ENCODE assay signal across 8 cellular contexts in genomic region chr1:154791292-154792278, GRCh38.
DNase-seq lines count a peak whose midpoint lies in the region; ATAC-seq and TF ChIP-seq lines count a peak whose summit lies in the region.

No MANE protein-coding gene starts in this region.

- peak overlapping the region; percentile 92 to 95 for H3K27ac Mint-ChIP-seq in T-cell

- H3K4me3 Mint-ChIP-seq in T-cell: peak overlapping the region; percentile 58 to 70 (median 63)

- H3K27ac ChIP-seq in suprapubic skin: no peak overlapping the region

- CTCF ChIA-PET in T-cell (lab: Charles Lee): interaction anchor here (0.6 to 1.5 kb wide), 28 partner anchors 10 to 1635 kb away, joined by 3 to 14 read pairs (median 4); partner anchors contain the start of genes ADAM15 (in 1 of the 2), PBXIP1 (in 1 of the 2) and S100A6 (in 1 of the 2)

- no peaks in the 10 kb centered on the region for H3K9me3 Mint-ChIP-seq in T-cell

- 43% methylated on average over 16 of the region's 16 CpGs for WGBS in suprapubic skin

- H3K9me3 ChIP-seq in suprapubic skin: no peaks in the 10 kb centered on the region

- TF ChIP-seq POLR2A in suprapubic skin (IDR thresholded peaks at IDR 0.05): no peak

- ATAC-seq in GM19463 (IDR thresholded peaks at IDR 0.05; ENCODE audit: unreplicated experiment): peak; percentile 88
- peak; percentile 98 to 99 (median 98) for ATAC-seq in T-cell (replicated peaks in 1 of 4)

- H3K27me3 Mint-ChIP-seq in T-cell: peaks cover 0 to 4% of the 10 kb centered on the region in 2 donors

- TF ChIP-seq EP300 in suprapubic skin (IDR thresholded peaks at IDR 0.05): no peak

- no peaks in the 10 kb centered on the region for H3K36me3 Mint-ChIP-seq in T-cell

- no peak for TF ChIP-seq CTCF in suprapubic skin (IDR thresholded peaks at IDR 0.05)

- DNase-seq in COLO829 (ENCODE audit: low spot score) (peak; percentile 82), HK-2 (ENCODE audit: unreplicated experiment) (peak; percentile 10), T-cell (peak; percentile 63 to 92 (median 84)), suprapubic skin (ENCODE audit: low spot score in 2 of 2) (no peak), globus pallidus (ENCODE audit: low spot score) (no peak)
- DNase-seq in activated naive CD8-positive, alpha-beta T cell treated with anti-CD3 and anti-CD28 coated beads, Interleukin-2, amount 50 U/mL, for 16 hours (ENCODE audit: low read depth, low spot score): peak; percentile 53
- DNase-seq in stimulated activated CD4-positive, alpha-beta T cell treated with anti-CD3 and anti-CD28 coated beads, Interleukin-12 subunit alpha, Interleukin-12 subunit beta, amount 100 ng/mL, for 4 hours: peak; percentile 65

- peaks cover 14% of the 10 kb centered on the region for H3K4me1 ChIP-seq in suprapubic skin

- no peak overlapping the region for H3K4me3 ChIP-seq in suprapubic skin

- peaks cover 6% of the 10 kb centered on the region for H3K27me3 ChIP-seq in suprapubic skin

- POLR2A ChIA-PET in T-cell (lab: Charles Lee): interaction anchor here (0.6 to 1.0 kb wide), 12 partner anchors 9 to 1187 kb away, joined by 3 to 12 read pairs (median 5); partner anchors contain the start of genes ARHGEF2 (in 1 of the 2), FDPS (in 1 of the 2) and PMVK (in 1 of the 2)

- H3K36me3 ChIP-seq in suprapubic skin: no peaks in the 10 kb centered on the region

- H3K4me1 Mint-ChIP-seq in T-cell: peaks cover 34 to 43% (median 39%) of the 10 kb centered on the region in 3 donors

Comparison
In these comparisons a context has a peak if more than half of its experiments do, and no peak if none do; other contexts are left out.
1. DNase-seq: peak in COLO829 (single experiment), HK-2 (single experiment), T-cell (34 of 34), activated naive CD8-positive, alpha-beta T cell treated with anti-CD3 and anti-CD28 coated beads, Interleukin-2, amount 50 U/mL, for 16 hours (single experiment) and stimulated activated CD4-positive, alpha-beta T cell treated with anti-CD3 and anti-CD28 coated beads, Interleukin-12 subunit alpha, Interleukin-12 subunit beta, amount 100 ng/mL, for 4 hours (single experiment); none in suprapubic skin (0 of 2) and globus pallidus (single experiment).